Comparison of ENCODE assay signal across 22 cellular contexts in the genomic region with DNA sequence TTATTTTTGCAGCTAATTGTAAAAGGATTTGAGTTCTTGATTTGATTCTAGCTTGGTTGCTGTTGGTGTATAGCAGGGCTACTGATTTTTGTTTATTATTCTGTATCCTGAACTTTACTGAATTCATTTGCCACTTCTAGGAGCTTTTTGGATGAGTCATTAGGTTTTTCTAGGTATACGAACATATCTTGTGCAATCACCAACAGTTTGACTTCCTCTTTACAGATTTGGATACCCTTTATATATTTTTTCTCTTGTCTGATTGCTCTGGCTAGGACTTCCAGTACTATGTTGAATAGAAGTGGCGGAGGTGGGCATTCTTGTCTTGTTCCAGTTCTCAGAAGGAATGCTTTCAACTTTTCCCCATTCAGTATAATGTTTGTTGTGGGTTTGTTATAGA.
"Had no signal": no experiment of that assay in that cellular context is flagged by ENCODE, and none has a peak within 500 bp of the region (broad histone marks: within the 10 kb centered on the region; RNA-seq: fewer than 3 reads in every experiment).

No MANE protein-coding gene starts in this region.

- H3K36me3 ChIP-seq: brain microvascular endothelial cell, heart right ventricle, suprapubic skin, transverse colon, uterus, WERI-Rb-1 had no signal

- H3K4me2 ChIP-seq: smooth muscle cell had no signal

- DNase-seq: activated CD4-positive, alpha-beta T cell treated with anti-CD3 and anti-CD28 coated beads for 1 hour; activated CD4-positive, alpha-beta T cell treated with anti-CD3 and anti-CD28 coated beads, Interleukin-2, amount 50 U/mL, for 4 hours; activated effector memory CD4-positive, alpha-beta T cell treated with anti-CD3 and anti-CD28 coated beads, Interleukin-2, amount 50 U/mL, for 16 hours; activated naive CD4-positive, alpha-beta T cell treated with anti-CD3 and anti-CD28 coated beads, Interleukin-2, amount 50 U/mL, for 16 hours; activated T-cell treated with anti-CD3 and anti-CD28 coated beads, Interleukin-2, amount 50 U/mL, for 72 hours; aorta; brain microvascular endothelial cell; cortex of kidney; heart right ventricle; immature natural killer cell; left ventricle myocardium superior; nephron progenitor cell; nucleus accumbens; stimulated activated CD4-positive, alpha-beta T cell treated with anti-CD3 and anti-CD28 coated beads, Interleukin-4, amount 100 ng/mL, for 1 hour; stimulated activated naive CD8-positive, alpha-beta T cell treated with anti-CD3 and anti-CD28 coated beads, Interleukin-15, amount 100 ng/mL, for 72 hours; transverse colon; uterus; WERI-Rb-1 had no signal

- H3K27me3 Mint-ChIP-seq: stimulated activated naive CD8-positive, alpha-beta T cell treated with anti-CD3 and anti-CD28 coated beads, Interleukin-15, amount 100 ng/mL, for 72 hours had no signal

- H3K36me3 Mint-ChIP-seq: immature natural killer cell had no signal

- H3K4me1 ChIP-seq: heart right ventricle, suprapubic skin, transverse colon, uterus had no signal

- H3K9me3 ChIP-seq: suprapubic skin, uterus had no signal

- ATAC-seq: activated T-cell treated with anti-CD3 and anti-CD28 coated beads, Interleukin-2, amount 50 U/mL, for 72 hours; heart right ventricle; left ventricle myocardium superior; sciatic nerve; stimulated activated naive CD8-positive, alpha-beta T cell treated with anti-CD3 and anti-CD28 coated beads, Interleukin-15, amount 100 ng/mL, for 72 hours had no signal

- H3K4me3 Mint-ChIP-seq: activated T-cell treated with anti-CD3 and anti-CD28 coated beads, Interleukin-2, amount 50 U/mL, for 72 hours; immature natural killer cell; nephron progenitor cell; stimulated activated naive CD8-positive, alpha-beta T cell treated with anti-CD3 and anti-CD28 coated beads, Interleukin-15, amount 100 ng/mL, for 72 hours had no signal

- H3K27ac ChIP-seq: brain microvascular endothelial cell, heart right ventricle, suprapubic skin, transverse colon, uterus, WERI-Rb-1 had no signal

- H3K27ac Mint-ChIP-seq: activated T-cell treated with anti-CD3 and anti-CD28 coated beads, Interleukin-2, amount 50 U/mL, for 72 hours; immature natural killer cell; nephron progenitor cell; stimulated activated naive CD8-positive, alpha-beta T cell treated with anti-CD3 and anti-CD28 coated beads, Interleukin-15, amount 100 ng/mL, for 72 hours had no signal

- H3K4me3 ChIP-seq: heart right ventricle, smooth muscle cell, suprapubic skin, transverse colon, uterus had no signal

- H3K4me1 Mint-ChIP-seq: immature natural killer cell; nephron progenitor cell; stimulated activated naive CD8-positive, alpha-beta T cell treated with anti-CD3 and anti-CD28 coated beads, Interleukin-15, amount 100 ng/mL, for 72 hours had no signal

- FAIRE-seq: endometrium had no signal

- H3K27me3 ChIP-seq: brain microvascular endothelial cell, heart right ventricle, suprapubic skin, transverse colon, uterus had no signal
